Comparison of ENCODE assay signal across 18 cellular contexts in genomic region chr1:26598890-26599289, GRCh38.
DNase-seq lines count a peak whose midpoint lies in the region; ATAC-seq, FAIRE-seq and TF ChIP-seq lines count a peak whose summit lies in the region.
"Had no signal": no experiment of that assay in that cellular context is flagged by ENCODE, and none has a peak within 500 bp of the region (broad histone marks: within the 10 kb centered on the region; RNA-seq: fewer than 3 reads in every experiment).

No MANE protein-coding gene starts in this region.

- in situ Hi-C loops in IMR-90 (cut with MboI; ENCODE audit: low sequenced_read_pairs) (no loop called here), K562 (cut with MboI) (no loop called here)

- TF ChIP-seq EP300 in K562 (IDR thresholded peaks at IDR 0.05; ENCODE audit: low read length), result no peak

- 0 out of 2 replicates have a peak overlapping the region, but pooled peaks have one; percentile 19 for H3K9ac ChIP-seq in IMR-90 (ENCODE audit: low read depth, low read length)
- peak overlapping the region; percentile 2 to 32; a peak in 2 of 4 replicates for H3K9ac ChIP-seq in K562 (ENCODE audit: insufficient read depth in 1 of 2, low read depth in 2 of 2, low read length in 2 of 2)
- H3K9ac ChIP-seq: GM23248 had no signal

- H3K27ac ChIP-seq in IMR-90 (ENCODE audit: insufficient read depth, low read length) (no peak overlapping the region), K562 (ENCODE audit: extremely low read depth, low read depth, low read length) (no peak overlapping the region), osteoblast (ENCODE audit: low read depth, low read length) (no peak overlapping the region)
- H3K27ac ChIP-seq: C4-2B, colonic mucosa, GM23248, tibial artery had no signal

- TF ChIP-seq POLR2A in IMR-90 (IDR thresholded peaks at IDR 0.05; ENCODE audit: low read depth, low read length), result no peak
- no peak for TF ChIP-seq POLR2A in K562 (conservative IDR thresholded peaks at IDR 0.05)

- DNase-seq in IMR-90 (no peak), NOMO-1 (lab: John Stamatoyannopoulos, UW; ENCODE audit: unreplicated experiment in 2 of 2) (peak; percentile 17 to 48), K562 (ENCODE audit: extremely low read depth in 1 of 4, low spot score in 3 of 4) (no peak), osteoblast (ENCODE audit: insufficient read length, low spot score, missing footprints) (no peak)
- no peak for DNase-seq in stimulated activated CD4-positive, alpha-beta T cell treated with anti-CD3 and anti-CD28 coated beads, Interleukin-12 subunit alpha, Interleukin-12 subunit beta, amount 100 ng/mL, for 4 hours
- DNase-seq in activated T-cell treated with anti-CD3 and anti-CD28 coated beads, Interleukin-2, amount 50 U/mL, for 4 hours, result no peak
- DNase-seq: activated CD8-positive, alpha-beta memory T cell treated with anti-CD3 and anti-CD28 coated beads, Interleukin-2, amount 10 ng/mL, durations not matched to agents 7 days and 5 days; activated gamma-delta T cell treated with Interleukin-2 at 50 U/mL for 16 hours; colonic mucosa; DMS79 treated with DMSO at 0.1 percent for 48 hours; GM23248; NCI-H1092 treated with DMSO at 0.1 percent for 48 hours; NCI-H2171 treated with DMSO at 0.1 percent for 48 hours; tibial artery had no signal

- WGBS in IMR-90 (ENCODE audit: extremely low coverage in 2 of 2, insufficient read length in 1 of 2), 2 experiments, result no CpG with 5 or more reads among the region's 3 CpGs
- 6% methylated on average over 3 of the region's 3 CpGs for WGBS in K562 (ENCODE audit: insufficient coverage, low coverage, missing lambda C conversion rate)

- H4K5ac ChIP-seq in IMR-90 (ENCODE audit: low read depth, low read length), result no peak overlapping the region

- POLR2A ChIA-PET in IMR-90 (lab: Charles Lee; ENCODE audit: unreplicated experiment), result no interaction called here
- POLR2A ChIA-PET in K562 (lab: Yijun Ruan, JAX), result interaction anchor here (0.6 to 2.4 kb wide), 16 partner anchors 12 to 256 kb away, joined by 3 to 10 read pairs (median 4); partner anchors contain the start of gene ARID1A

- H2BK5ac ChIP-seq in IMR-90 (ENCODE audit: low read depth, low read length, poor library complexity, severe bottlenecking), result no peak overlapping the region

- no peaks in the 10 kb centered on the region for H3K79me1 ChIP-seq in IMR-90 (ENCODE audit: low read depth in 1 of 2, low read length in 2 of 2)

- H4K8ac ChIP-seq in IMR-90 (ENCODE audit: low read depth in 2 of 2, low read length in 2 of 2), result no peak overlapping the region

- no peak overlapping the region for H4K91ac ChIP-seq in IMR-90 (ENCODE audit: insufficient read depth, low read depth, low read length)

- no peak for TF ChIP-seq CTCF in IMR-90 (conservative IDR thresholded peaks at IDR 0.05; ENCODE audit: low read depth, low read length)
- no peak for TF ChIP-seq CTCF in K562 (IDR thresholded peaks at IDR 0.05 in 2 of 3, conservative IDR thresholded peaks at IDR 0.05 in 1 of 3; ENCODE audit: insufficient read depth in 2 of 3, low read depth in 1 of 3, low read length in 3 of 3)
- no peak for TF ChIP-seq CTCF in osteoblast (IDR thresholded peaks at IDR 0.05; ENCODE audit: extremely low read depth, low read depth, low read length)

- H2BK120ac ChIP-seq in IMR-90 (ENCODE audit: low read depth, low read length), result no peak overlapping the region

- no peak overlapping the region for H2AK5ac ChIP-seq in IMR-90 (ENCODE audit: low read depth, low read length)

- no peak overlapping the region for H3K56ac ChIP-seq in IMR-90 (ENCODE audit: extremely low read depth, insufficient read depth, low read length)

- BruUV-seq in IMR-90 (replicated peaks; lab: Mats Ljungman, UMichigan) (no TSS peak), K562 (replicated peaks; lab: Mats Ljungman, UMichigan) (no TSS peak)

- H3K36me3 ChIP-seq in IMR-90 (ENCODE audit: control insufficient read depth, insufficient read depth, low read length) (no peaks in the 10 kb centered on the region), K562 (ENCODE audit: control insufficient read depth, insufficient read depth, low read length) (no peaks in the 10 kb centered on the region), osteoblast (ENCODE audit: insufficient read depth, low read length) (no peaks in the 10 kb centered on the region)
- H3K36me3 ChIP-seq: colonic mucosa, tibial artery had no signal

- no peak overlapping the region for H3K18ac ChIP-seq in IMR-90 (ENCODE audit: low read depth, low read length)

- H3K9me3 ChIP-seq in IMR-90 (ENCODE audit: control insufficient read depth, insufficient read depth, low read length) (no peaks in the 10 kb centered on the region), K562 (replicated peaks; ENCODE audit: control insufficient read depth, insufficient read depth, low read depth, low read length) (no peaks in the 10 kb centered on the region), osteoblast (ENCODE audit: low read depth, low read length) (no peaks in the 10 kb centered on the region)
- H3K9me3 ChIP-seq: colonic mucosa, tibial artery had no signal

- no peak for ATAC-seq in IMR-90 (ENCODE audit: low read depth)
- ATAC-seq in K562, result peak; percentile 24; the same call in 2 of the 3 replicates
- ATAC-seq in HG03045 (IDR thresholded peaks at IDR 0.05; ENCODE audit: unreplicated experiment), result no peak
- no peak for ATAC-seq in HG02981 (IDR thresholded peaks at IDR 0.05; ENCODE audit: unreplicated experiment)
- ATAC-seq in activated T-cell treated with anti-CD3 and anti-CD28 coated beads, Interleukin-2, amount 50 U/mL, for 4 hours, result no peak
- ATAC-seq: activated CD8-positive, alpha-beta memory T cell treated with anti-CD3 and anti-CD28 coated beads, Interleukin-2, amount 10 ng/mL, durations not matched to agents 7 days and 5 days; WTC11 had no signal

- H3K4me3 ChIP-seq in IMR-90 (ENCODE audit: insufficient read depth, low read depth, low read length) (no peak overlapping the region), K562 (no peak overlapping the region), osteoblast (ENCODE audit: insufficient read depth, low read length) (no peak overlapping the region)
- H3K4me3 ChIP-seq: colonic mucosa, GM23248, tibial artery had no signal

- no peaks in the 10 kb centered on the region for H4K20me1 ChIP-seq in IMR-90 (ENCODE audit: insufficient read depth, low read length)
- H4K20me1 ChIP-seq in K562 (replicated peaks; ENCODE audit: control insufficient read depth, insufficient read depth, low read length), result no peaks in the 10 kb centered on the region
- no peaks in the 10 kb centered on the region for H4K20me1 ChIP-seq in osteoblast (ENCODE audit: insufficient read depth, low read length)

- CTCF ChIA-PET in IMR-90 (lab: Yijun Ruan, JAX), result interaction anchor here (0.7 to 1.1 kb wide), 4 partner anchors 9 to 289 kb away, joined by 3 to 4 read pairs (median 4); no protein-coding TSS in a partner anchor
- CTCF ChIA-PET in K562 (lab: Yijun Ruan, JAX; ENCODE audit: low intra/inter-chr PET ratio), result interaction anchor here (1.0 kb wide), 1 partner anchor 190 kb away, joined by 4 read pairs; no protein-coding TSS in a partner anchor

- dilution Hi-C loops in IMR-90 (cut with HindIII; ENCODE audit: low sequenced_read_pairs, unreplicated experiment), result loop anchor here (25.0 kb wide), 1 partner anchor 188 kb away; the partner anchor contains the start of gene PIGV

- no peak overlapping the region for H2AK9ac ChIP-seq in IMR-90 (replicated peaks; ENCODE audit: low read depth, low read length, poor library complexity)

- H3K4ac ChIP-seq in IMR-90 (ENCODE audit: low read depth, low read length), result no peak overlapping the region

- FAIRE-seq in K562 (lab: Jason Lieb, UNC), result no peak

- H3K79me2 ChIP-seq in K562 (ENCODE audit: control insufficient read depth, insufficient read depth, low read length) (no peaks in the 10 kb centered on the region), osteoblast (ENCODE audit: insufficient read depth, low read length) (no peaks in the 10 kb centered on the region)

- H3K4me1 ChIP-seq in IMR-90 (ENCODE audit: control insufficient read depth, insufficient read depth, low read length), result no peaks in the 10 kb centered on the region
- H3K4me1 ChIP-seq in K562 (replicated peaks in 1 of 2; ENCODE audit: control insufficient read depth in 2 of 2, insufficient read depth in 2 of 2, low read length in 2 of 2), result peaks cover 9 to 22% of the 10 kb centered on the region in 2 experiments; a peak in 4 of 5 replicates
- H3K4me1 ChIP-seq in osteoblast (ENCODE audit: insufficient read depth, low read length), result peaks cover 5% of the 10 kb centered on the region
- H3K4me1 ChIP-seq: colonic mucosa, tibial artery had no signal

- H3K23ac ChIP-seq in IMR-90 (ENCODE audit: low read depth, low read length), result no peak overlapping the region

- no peak overlapping the region for H2BK20ac ChIP-seq in IMR-90 (ENCODE audit: low read depth, low read length)

- intact Hi-C loops in IMR-90 (cut with micrococcal nuclease) (no loop called here), K562 (cut with micrococcal nuclease) (loop anchor here (5.0 kb wide), 1 partner anchor 97 kb away; no protein-coding TSS in a partner anchor)

- no peak overlapping the region for H3K4me3 Mint-ChIP-seq in activated T-cell treated with anti-CD3 and anti-CD28 coated beads, Interleukin-2, amount 50 U/mL, for 4 hours
- H3K4me3 Mint-ChIP-seq: activated CD8-positive, alpha-beta memory T cell treated with anti-CD3 and anti-CD28 coated beads, Interleukin-2, amount 10 ng/mL, durations not matched to agents 7 days and 5 days; WTC11 had no signal

- no peaks in the 10 kb centered on the region for H3K36me3 Mint-ChIP-seq in activated T-cell treated with anti-CD3 and anti-CD28 coated beads, Interleukin-2, amount 50 U/mL, for 4 hours (ENCODE audit: insufficient read depth)
- H3K36me3 Mint-ChIP-seq: activated CD8-positive, alpha-beta memory T cell treated with anti-CD3 and anti-CD28 coated beads, Interleukin-2, amount 10 ng/mL, durations not matched to agents 7 days and 5 days; WTC11 had no signal

- H3K9me3 Mint-ChIP-seq in activated T-cell treated with anti-CD3 and anti-CD28 coated beads, Interleukin-2, amount 50 U/mL, for 4 hours, result no peaks in the 10 kb centered on the region
- H3K9me3 Mint-ChIP-seq: WTC11 had no signal

- H3K9me1 ChIP-seq in IMR-90 (ENCODE audit: insufficient read depth, low read length) (no peaks in the 10 kb centered on the region), K562 (ENCODE audit: control insufficient read depth, insufficient read depth, low read length) (no peaks in the 10 kb centered on the region)

- no peak for TF ChIP-seq RAD21 in IMR-90 (IDR thresholded peaks at IDR 0.05; ENCODE audit: low read length)
- no peak for TF ChIP-seq RAD21 in K562 (CRISPR knock-in tag; conservative IDR thresholded peaks at IDR 0.05 in 1 of 2, IDR thresholded peaks at IDR 0.05 in 1 of 2)

- H3K27me3 Mint-ChIP-seq in activated T-cell treated with anti-CD3 and anti-CD28 coated beads, Interleukin-2, amount 50 U/mL, for 4 hours (ENCODE audit: low read depth), result no peaks in the 10 kb centered on the region

- no peak overlapping the region for H3K14ac ChIP-seq in IMR-90 (replicated peaks; ENCODE audit: low read depth, low read length)

- no peak overlapping the region for H2BK15ac ChIP-seq in IMR-90 (ENCODE audit: low read depth, low read length)

- H2AFZ ChIP-seq in IMR-90 (replicated peaks; ENCODE audit: low read length, poor library complexity), result peak overlapping the region; percentile 13
- H2AFZ ChIP-seq in K562 (ENCODE audit: low read depth, low read length), result peak overlapping the region; percentile 75
- peak overlapping the region; percentile 46 for H2AFZ ChIP-seq in osteoblast (ENCODE audit: low read length)
- H2AFZ ChIP-seq: GM23248 had no signal

- peaks cover 10% of the 10 kb centered on the region for H3K4me1 Mint-ChIP-seq in activated T-cell treated with anti-CD3 and anti-CD28 coated beads, Interleukin-2, amount 50 U/mL, for 4 hours (ENCODE audit: low read depth)

- H3K4me2 ChIP-seq in IMR-90 (ENCODE audit: low read depth, low read length), result peak overlapping the region; percentile 36; the same call in 1 of the 2 replicates
- H3K4me2 ChIP-seq in K562 (ENCODE audit: insufficient read depth, low read length), result no peak overlapping the region
- no peak overlapping the region for H3K4me2 ChIP-seq in osteoblast (ENCODE audit: insufficient read depth, low read length)

- peaks cover 13% of the 10 kb centered on the region for H3K27me3 ChIP-seq in IMR-90 (ENCODE audit: control insufficient read depth, insufficient read depth, low read length)
- H3K27me3 ChIP-seq in K562 (ENCODE audit: control insufficient read depth in 2 of 2, insufficient read depth in 2 of 2, low read length in 2 of 2), result no peaks in the 10 kb centered on the region
- H3K27me3 ChIP-seq in osteoblast (ENCODE audit: insufficient read depth, low read length), result peaks cover 12% of the 10 kb centered on the region
- H3K27me3 ChIP-seq: colonic mucosa, tibial artery had no signal

Comparison
In these comparisons a context has a peak if more than half of its experiments do, and no peak if none do; other contexts are left out.
1. DNase-seq: peak in NOMO-1 (2 of 2); none in IMR-90 (single experiment), K562 (0 of 4), osteoblast (single experiment), stimulated activated CD4-positive, alpha-beta T cell treated with anti-CD3 and anti-CD28 coated beads, Interleukin-12 subunit alpha, Interleukin-12 subunit beta, amount 100 ng/mL, for 4 hours (single experiment) and activated T-cell treated with anti-CD3 and anti-CD28 coated beads, Interleukin-2, amount 50 U/mL, for 4 hours (single experiment).
2. H2AFZ ChIP-seq: peak in every context shown above with its lines; median percentile 75 in K562; 46 in osteoblast; 13 in IMR-90.